ENCODE assay signal across 31 cellular contexts in genomic region chr16:64165368-64165767, GRCh38.
"Had no signal": no experiment of that assay in that cellular context is flagged by ENCODE, and none has a peak within 500 bp of the region (broad histone marks: within the 10 kb centered on the region; RNA-seq: fewer than 3 reads in every experiment).

No MANE protein-coding gene starts in this region.

- H3K9me3 ChIP-seq: adrenal gland, body of pancreas, breast epithelium had no signal

- ATAC-seq: activated CD8-positive, alpha-beta T cell treated with anti-CD3 and anti-CD28 coated beads for 36 hours; activated T-cell treated with anti-CD3 and anti-CD28 coated beads, Interleukin-2, amount 50 U/mL, for 4 hours; activated T-cell treated with anti-CD3 and anti-CD28 coated beads, Interleukin-2, amount 50 U/mL, for 72 hours; activated T-helper 17 cell treated with anti-CD3 and anti-CD28 coated beads, Interleukin-2, amount 50 U/mL, for 72 hours; body of pancreas had no signal

- DNase-seq: activated B cell treated with CpG ODN at 0.5 μM for 24 hours; activated CD4-positive, alpha-beta memory T cell treated with anti-CD3 and anti-CD28 coated beads for 36 hours; activated CD4-positive, alpha-beta T cell treated with anti-CD3 and anti-CD28 coated beads for 4 hours; activated CD4-positive, alpha-beta T cell treated with anti-CD3 and anti-CD28 coated beads, Interleukin-2, amount 10 ng/mL, durations not matched to agents 24 days and 14 days; activated CD4-positive, alpha-beta T cell treated with anti-CD3 and anti-CD28 coated beads, Interleukin-2, amount 50 U/mL, for 1 hour; activated CD4-positive, alpha-beta T cell treated with anti-CD3 and anti-CD28 coated beads, Interleukin-2, amount 50 U/mL, for 4 hours; activated CD4-positive, CD25-positive, alpha-beta regulatory T cell treated with anti-CD3 and anti-CD28 coated beads, Interleukin-2, amount 50 U/mL, for 72 hours; activated CD8-positive, alpha-beta memory T cell treated with anti-CD3 and anti-CD28 coated beads, Interleukin-2, amount 50 U/mL, for 4 hours; activated CD8-positive, alpha-beta T cell treated with anti-CD3 and anti-CD28 coated beads for 36 hours; activated effector memory CD4-positive, alpha-beta T cell treated with anti-CD3 and anti-CD28 coated beads, Interleukin-2, amount 50 U/mL, for 16 hours; activated gamma-delta T cell treated with Interleukin-2 at 50 U/mL for 16 hours; activated naive CD4-positive, alpha-beta T cell; activated naive CD4-positive, alpha-beta T cell treated with anti-CD3 and anti-CD28 coated beads for 36 hours; activated naive CD4-positive, alpha-beta T cell treated with anti-CD3 and anti-CD28 coated beads, Interleukin-2, amount 50 U/mL, for 16 hours; activated naive CD8-positive, alpha-beta T cell treated with anti-CD3 and anti-CD28 coated beads for 36 hours; activated T-cell treated with anti-CD3 and anti-CD28 coated beads for 4 hours; activated T-cell treated with anti-CD3 and anti-CD28 coated beads, Interleukin-2, amount 50 U/mL, for 1 hour; activated T-cell treated with anti-CD3 and anti-CD28 coated beads, Interleukin-2, amount 50 U/mL, for 4 hours; activated T-cell treated with anti-CD3 and anti-CD28 coated beads, Interleukin-2, amount 50 U/mL, for 72 hours; adrenal gland; amniotic stem cell; aorta; body of pancreas; brain microvascular endothelial cell; central memory CD4-positive, alpha-beta T cell; T-helper 2 cell; T-helper 9 cell had no signal

- FAIRE-seq: astrocyte had no signal

- H3K4me1 ChIP-seq: body of pancreas, breast epithelium had no signal

- H3K27ac ChIP-seq: adrenal gland, body of pancreas, brain microvascular endothelial cell, breast epithelium, VCaP had no signal

- H3K4me3 ChIP-seq: adrenal gland, body of pancreas, breast epithelium had no signal

- H3K27me3 ChIP-seq: adrenal gland, body of pancreas, brain microvascular endothelial cell, breast epithelium had no signal

- H3K36me3 ChIP-seq: adrenal gland, brain microvascular endothelial cell, breast epithelium had no signal
